Comparison of ENCODE assay signal across 8 cellular contexts in genomic region chr2:126776701-126777619, GRCh38.
A peak's percentile ranks its signal among the peaks of the same experiment; 100 is the strongest.
DNase-seq lines count a peak whose midpoint lies in the region; ATAC-seq and TF ChIP-seq lines count a peak whose summit lies in the region.

No MANE protein-coding gene starts in this region.

- no peaks in the 10 kb centered on the region for H3K9me3 Mint-ChIP-seq in T-helper 1 cell treated with Interleukin-12 subunit alpha and Interleukin-12 subunit beta and Interleukin-4 antibody, amounts not matched to agents 30 μg/mL and 1 μg/mL, for 36 hours

- H3K27ac Mint-ChIP-seq in T-helper 1 cell treated with Interleukin-12 subunit alpha and Interleukin-12 subunit beta and Interleukin-4 antibody, amounts not matched to agents 30 μg/mL and 1 μg/mL, for 36 hours: peak overlapping the region; percentile 76

- peak overlapping the region; percentile 88 for H3K4me3 Mint-ChIP-seq in T-helper 1 cell treated with Interleukin-12 subunit alpha and Interleukin-12 subunit beta and Interleukin-4 antibody, amounts not matched to agents 30 μg/mL and 1 μg/mL, for 36 hours

- peaks cover 14% of the 10 kb centered on the region for H3K4me1 ChIP-seq in left ventricle myocardium inferior
- peaks cover 5% of the 10 kb centered on the region for H3K4me1 ChIP-seq in upper lobe of right lung

- H3K36me3 ChIP-seq in left ventricle myocardium inferior (no peaks in the 10 kb centered on the region), upper lobe of right lung (no peaks in the 10 kb centered on the region)

- peak overlapping the region; percentile 82 for H3K4me3 ChIP-seq in left ventricle myocardium inferior
- H3K4me3 ChIP-seq in upper lobe of right lung: peak overlapping the region; percentile 63

- TF ChIP-seq CTCF in left ventricle myocardium inferior (IDR thresholded peaks at IDR 0.05; ENCODE audit: borderline replicate concordance): peak; percentile 94
- TF ChIP-seq CTCF in upper lobe of right lung (IDR thresholded peaks at IDR 0.05): peak; percentile 90

- H3K9me3 ChIP-seq in left ventricle myocardium inferior (replicated peaks) (no peaks in the 10 kb centered on the region), upper lobe of right lung (no peaks in the 10 kb centered on the region)

- intact Hi-C loops in left ventricle myocardium inferior (cut with micrococcal nuclease) (loop anchor here (5.0 to 10.0 kb wide), 2 partner anchors 250 to 1032 kb away; no protein-coding TSS in a partner anchor), posterior vena cava (cut with DNase I) (loop anchor here (1.0 to 5.0 kb wide), 3 partner anchors 30 to 250 kb away; no protein-coding TSS in a partner anchor), upper lobe of right lung (cut with DNase I) (loop anchor here (10.0 kb wide), 1 partner anchor 1032 kb away; no protein-coding TSS in a partner anchor)

- peaks cover 36% of the 10 kb centered on the region for H3K27me3 ChIP-seq in left ventricle myocardium inferior (ENCODE audit: low read depth)
- H3K27me3 ChIP-seq in upper lobe of right lung: no peaks in the 10 kb centered on the region

- no peaks in the 10 kb centered on the region for H3K36me3 Mint-ChIP-seq in T-helper 1 cell treated with Interleukin-12 subunit alpha and Interleukin-12 subunit beta and Interleukin-4 antibody, amounts not matched to agents 30 μg/mL and 1 μg/mL, for 36 hours (ENCODE audit: low read depth)

- H3K27ac ChIP-seq in left ventricle myocardium inferior (replicated peaks) (peak overlapping the region; percentile 81), upper lobe of right lung (peak overlapping the region; percentile 73)

- peak; percentile 88 for ATAC-seq in upper lobe of right lung

- peaks cover 21% of the 10 kb centered on the region for H3K27me3 Mint-ChIP-seq in T-helper 1 cell treated with Interleukin-12 subunit alpha and Interleukin-12 subunit beta and Interleukin-4 antibody, amounts not matched to agents 30 μg/mL and 1 μg/mL, for 36 hours (ENCODE audit: low read depth)

- DNase-seq in GF-D8 (lab: John Stamatoyannopoulos, UW): peak; percentile 6
- DNase-seq in H4 (ENCODE audit: low spot score): peak; percentile 66
- peak; percentile 51 for DNase-seq in LHCN-M2 (ENCODE audit: low read depth)
- peak; percentile 19 for DNase-seq in amniotic stem cell (lab: John Stamatoyannopoulos, UW)
- peak; percentile 83 for DNase-seq in left ventricle myocardium inferior
- DNase-seq in posterior vena cava (ENCODE audit: low spot score): peak; percentile 96
- peak; percentile 90 for DNase-seq in upper lobe of right lung

- peaks cover 16% of the 10 kb centered on the region for H3K4me1 Mint-ChIP-seq in T-helper 1 cell treated with Interleukin-12 subunit alpha and Interleukin-12 subunit beta and Interleukin-4 antibody, amounts not matched to agents 30 μg/mL and 1 μg/mL, for 36 hours (ENCODE audit: low read depth)

Comparison
In these comparisons a context has a peak if more than half of its experiments do, and no peak if none do; other contexts are left out.
1. Peak in every context shown above with its lines: DNase-seq, ATAC-seq, H3K4me3 ChIP-seq and H3K27ac ChIP-seq.
2. DNase-seq: peak in every context shown above with its lines; median percentile 96 in posterior vena cava; 90 in upper lobe of right lung; 83 in left ventricle myocardium inferior; 66 in H4; 51 in LHCN-M2; 19 in amniotic stem cell; 6 in GF-D8.